In the genomic region with DNA sequence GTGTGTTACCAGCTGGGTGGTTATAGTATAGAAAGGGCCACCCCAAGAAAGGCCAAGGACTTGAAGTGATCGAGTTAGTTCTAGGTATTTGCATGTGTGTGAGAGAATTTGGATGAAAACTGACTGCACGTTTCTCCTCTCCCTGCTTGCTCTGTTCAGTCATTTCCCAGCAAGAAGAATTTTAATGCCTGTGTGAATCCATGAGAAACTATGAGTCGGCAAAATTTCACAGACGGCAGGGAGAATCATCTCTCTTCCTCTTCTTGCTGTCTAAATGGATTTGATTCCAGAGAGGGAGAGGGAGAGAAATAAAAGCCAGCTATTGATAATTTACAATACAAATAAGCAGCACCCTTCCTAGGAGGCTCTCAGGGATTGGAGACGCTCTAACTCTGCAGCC, we compare ENCODE assay signal across 14 cellular contexts.
DNase-seq lines count a peak whose midpoint lies in the region; ATAC-seq, FAIRE-seq and TF ChIP-seq lines count a peak whose summit lies in the region.
"Had no signal": no experiment of that assay in that cellular context is flagged by ENCODE, and none has a peak within 500 bp of the region (broad histone marks: within the 10 kb centered on the region; RNA-seq: fewer than 3 reads in every experiment).

No MANE protein-coding gene starts in this region.

- DNase-seq in AG20443 (ENCODE audit: low spot score) (peak; percentile 64), OCI-M1 (lab: John Stamatoyannopoulos, UW) (peak; percentile 5), fibroblast of lung (ENCODE audit: low read depth in 2 of 2) (peak; percentile 61 to 73), pancreas (no peak), immature natural killer cell (no peak), hypothalamus (lab: John Stamatoyannopoulos, UW) (no peak), NCI-H69 (lab: John Stamatoyannopoulos, UW) (no peak)
- no peak for DNase-seq in stimulated activated CD4-positive, alpha-beta T cell treated with anti-CD3 and anti-CD28 coated beads, Interleukin-12 subunit alpha, Interleukin-12 subunit beta, amount 100 ng/mL, for 4 hours
- DNase-seq: CD8-positive, alpha-beta memory T cell; effector CD4-positive, alpha-beta T cell; GOT3; stimulated activated CD4-positive, alpha-beta T cell treated with anti-CD3 and anti-CD28 coated beads, Interleukin-2, amount 100 ng/mL, for 48 hours had no signal

- peaks cover 12% of the 10 kb centered on the region for H3K4me1 ChIP-seq in fibroblast of lung (ENCODE audit: control insufficient read depth, extremely low read depth, insufficient read depth, low read length)
- H3K4me1 ChIP-seq in pancreas = peaks cover 3 to 17% (median 4%) of the 10 kb centered on the region in 3 donors

- intact Hi-C loops in pancreas (cut with DNase I) = loop anchor here in 1 of 3 donors (10.0 kb wide), 1 partner anchor 179 kb away; the partner anchor contains the start of gene TCF7L2

- H3K27ac ChIP-seq in fibroblast of lung (ENCODE audit: insufficient read depth, low read length) = peak overlapping the region; percentile 6
- H3K27ac ChIP-seq in pancreas = no peak overlapping the region

- H3K27me3 ChIP-seq in fibroblast of lung (ENCODE audit: control insufficient read depth, insufficient read depth, low read length) = no peaks in the 10 kb centered on the region
- H3K27me3 ChIP-seq in pancreas = no peaks in the 10 kb centered on the region

- FAIRE-seq in pancreas (lab: Jason Lieb, UNC) = no peak

- H3K36me3 ChIP-seq in fibroblast of lung (ENCODE audit: control insufficient read depth, insufficient read depth, low read length) = no peaks in the 10 kb centered on the region
- no peaks in the 10 kb centered on the region for H3K36me3 ChIP-seq in pancreas

- H3K27me3 Mint-ChIP-seq in immature natural killer cell (ENCODE audit: low read depth in 3 of 3) = peaks cover 1 to 4% (median 2%) of the 10 kb centered on the region in 3 donors

- no peaks in the 10 kb centered on the region for H3K4me1 Mint-ChIP-seq in immature natural killer cell
- H3K4me1 Mint-ChIP-seq: CD8-positive, alpha-beta memory T cell had no signal

- H3K4me2 ChIP-seq in fibroblast of lung (ENCODE audit: extremely low read depth, insufficient read depth, low read length) = no peak overlapping the region

- no peak overlapping the region for H3K9ac ChIP-seq in fibroblast of lung (ENCODE audit: insufficient read depth, low read length)

- no peaks in the 10 kb centered on the region for H3K36me3 Mint-ChIP-seq in immature natural killer cell
- H3K36me3 Mint-ChIP-seq: activated naive CD8-positive, alpha-beta T cell; CD8-positive, alpha-beta memory T cell; natural killer cell treated with Interleukin-12 subunit alpha and Interleukin-12 subunit beta and Interleukin-15 and Interleukin-18, amount 100 ng/mL, for 72 hours had no signal

- TF ChIP-seq CTCF in fibroblast of lung (conservative IDR thresholded peaks at IDR 0.05 in 1 of 2, IDR thresholded peaks at IDR 0.05 in 1 of 2; ENCODE audit: low read depth in 1 of 2, low read length in 2 of 2) (no peak), pancreas (IDR thresholded peaks at IDR 0.05) (no peak)

- no peaks in the 10 kb centered on the region for H3K79me2 ChIP-seq in fibroblast of lung (ENCODE audit: control insufficient read depth, insufficient read depth, low read length)

- H4K20me1 ChIP-seq in fibroblast of lung (ENCODE audit: control insufficient read depth, extremely low read depth, insufficient read depth, low read length) = no peaks in the 10 kb centered on the region

- H3K9me3 ChIP-seq in fibroblast of lung (ENCODE audit: control insufficient read depth, insufficient read depth, low read depth, low read length) (no peaks in the 10 kb centered on the region), pancreas (no peaks in the 10 kb centered on the region)

- ATAC-seq in pancreas = peak in 3 of 4 donors; percentile 8 to 33 (median 26)
- ATAC-seq: natural killer cell treated with Interleukin-12 subunit alpha and Interleukin-12 subunit beta and Interleukin-15 and Interleukin-18, amount 100 ng/mL, for 72 hours had no signal

- H2AFZ ChIP-seq in fibroblast of lung (ENCODE audit: low read length) = no peak overlapping the region

- H3K9me3 Mint-ChIP-seq in immature natural killer cell = peaks cover 0 to 2% (median 0%) of the 10 kb centered on the region in 6 donors
- H3K9me3 Mint-ChIP-seq: CD8-positive, alpha-beta memory T cell; natural killer cell treated with Interleukin-12 subunit alpha and Interleukin-12 subunit beta and Interleukin-15 and Interleukin-18, amount 100 ng/mL, for 72 hours had no signal

- H3K4me3 Mint-ChIP-seq in immature natural killer cell = no peak overlapping the region
- H3K4me3 Mint-ChIP-seq: activated naive CD8-positive, alpha-beta T cell; CD8-positive, alpha-beta memory T cell; natural killer cell treated with Interleukin-12 subunit alpha and Interleukin-12 subunit beta and Interleukin-15 and Interleukin-18, amount 100 ng/mL, for 72 hours had no signal

- no peak overlapping the region for H3K27ac Mint-ChIP-seq in immature natural killer cell
- H3K27ac Mint-ChIP-seq: activated naive CD8-positive, alpha-beta T cell; CD8-positive, alpha-beta memory T cell; natural killer cell treated with Interleukin-12 subunit alpha and Interleukin-12 subunit beta and Interleukin-15 and Interleukin-18, amount 100 ng/mL, for 72 hours had no signal

- WGBS in pancreas, 2 donors = 59 to 61% methylated on average over 5 of the region's 5 CpGs

- H3K4me3 ChIP-seq in fibroblast of lung (replicated peaks in 1 of 4; ENCODE audit: control extremely low read depth in 1 of 4, insufficient read depth in 1 of 4, low read depth in 3 of 4, low read length in 4 of 4) = no peak overlapping the region
- H3K4me3 ChIP-seq in pancreas = no peak overlapping the region

Comparison
In these comparisons a context has a peak if more than half of its experiments do, and no peak if none do; other contexts are left out.
1. DNase-seq: peak in AG20443 (single experiment), OCI-M1 (single experiment) and fibroblast of lung (2 of 2); none in pancreas (0 of 6), stimulated activated CD4-positive, alpha-beta T cell treated with anti-CD3 and anti-CD28 coated beads, Interleukin-12 subunit alpha, Interleukin-12 subunit beta, amount 100 ng/mL, for 4 hours (single experiment), immature natural killer cell (0 of 3), hypothalamus (0 of 51) and NCI-H69 (single experiment).